11 cellular contexts compared by ENCODE assay signal in the genomic region with DNA sequence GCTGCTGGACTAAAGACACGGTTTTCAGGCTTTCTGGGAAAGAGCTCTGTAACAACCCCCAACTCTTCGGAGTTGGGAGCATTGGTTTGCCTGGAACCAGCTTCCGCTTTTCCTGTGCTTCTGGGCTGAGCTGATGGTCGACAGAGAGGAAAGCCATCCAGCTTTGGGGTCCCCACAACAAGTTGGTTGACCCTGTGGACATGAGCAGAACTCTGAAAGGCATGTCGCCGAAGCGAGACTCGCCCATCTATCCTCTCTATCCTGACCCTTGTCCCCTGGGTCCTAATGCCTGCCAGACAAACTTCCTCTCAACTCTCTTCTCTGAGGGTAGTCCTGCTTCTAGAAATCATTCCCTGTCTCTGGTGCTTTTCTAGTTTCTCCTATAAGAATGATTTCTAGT.
A peak's percentile ranks its signal among the peaks of the same experiment; 100 is the strongest.
DNase-seq lines count a peak whose midpoint lies in the region; ATAC-seq lines count a peak whose summit lies in the region.
"Had no signal": no experiment of that assay in that cellular context is flagged by ENCODE, and none has a peak within 500 bp of the region (broad histone marks: within the 10 kb centered on the region; RNA-seq: fewer than 3 reads in every experiment).

No MANE protein-coding gene starts in this region.

- no peak for ATAC-seq in GM19452 (IDR thresholded peaks at IDR 0.05; ENCODE audit: unreplicated experiment)
- ATAC-seq: left cardiac atrium had no signal

- H3K36me3 ChIP-seq in neuron (ENCODE audit: insufficient read depth, low read length), result no peaks in the 10 kb centered on the region

- H3K4me3 ChIP-seq in neuron (ENCODE audit: low read length), result peak overlapping the region; percentile 34

- DNase-seq in NCI-H1105 treated with DMSO at 0.1 percent for 48 hours (lab: John Stamatoyannopoulos, UW) (peak; percentile 16), NCI-H1105 (lab: John Stamatoyannopoulos, UW) (no peak), NCI-H446 treated with DMSO at 0.1 percent for 48 hours (lab: John Stamatoyannopoulos, UW) (peak; percentile 6), cerebellar cortex (ENCODE audit: low spot score) (peak; percentile 42), AG08395 (ENCODE audit: low spot score) (no peak)
- DNase-seq in stimulated activated naive CD4-positive, alpha-beta T cell (lab: John Stamatoyannopoulos, UW), result no peak
- DNase-seq: activated CD4-positive, CD25-positive, alpha-beta regulatory T cell treated with anti-CD3 and anti-CD28 coated beads, Interleukin-2, amount 50 U/mL, for 72 hours; left cardiac atrium; stimulated activated naive CD4-positive, alpha-beta T cell treated with Interleukin-2 at 50 U/mL for 16 hours had no signal

- H3K27me3 ChIP-seq in neuron (ENCODE audit: insufficient read depth, low read length), result peaks cover 24% of the 10 kb centered on the region

- no peak overlapping the region for H2AFZ ChIP-seq in neuron (ENCODE audit: low read depth, low read length)

- no peaks in the 10 kb centered on the region for H3K9me3 ChIP-seq in neuron (ENCODE audit: low read length)

- peaks cover 7% of the 10 kb centered on the region for H3K4me1 ChIP-seq in neuron (ENCODE audit: insufficient read depth, low read length)

Comparison
In these comparisons a context has a peak if more than half of its experiments do, and no peak if none do; other contexts are left out.
1. DNase-seq: peak in NCI-H1105 treated with DMSO at 0.1 percent for 48 hours (single experiment), NCI-H446 treated with DMSO at 0.1 percent for 48 hours (single experiment) and cerebellar cortex (single experiment); none in NCI-H1105 (single experiment), stimulated activated naive CD4-positive, alpha-beta T cell (0 of 6) and AG08395 (single experiment).